ENCODE assay signal across 8 cellular contexts in genomic region chr9:4901401-4902134, GRCh38.
DNase-seq lines count a peak whose midpoint lies in the region; ATAC-seq and TF ChIP-seq lines count a peak whose summit lies in the region.
"Not testable (repeated sequence)": the region's sequence is repeated elsewhere in the genome, so short reads cannot be mapped to it uniquely, and the experiment has no call there.

No MANE protein-coding gene starts in this region.

- H3K4me3 Mint-ChIP-seq in T-cell, result peak overlapping the region in 2 of 3 donors; percentile 19 to 35
- peak overlapping the region; percentile 48 for H3K4me3 Mint-ChIP-seq in natural killer cell treated with Interleukin-12 subunit alpha and Interleukin-12 subunit beta and Interleukin-15 and Interleukin-18, amount 100 ng/mL, for 72 hours

- POLR2A ChIA-PET in IMR-90 (lab: Charles Lee; ENCODE audit: unreplicated experiment), result interaction anchor here (0.6 to 1.2 kb wide), 4 partner anchors 9 to 86 kb away, joined by 4 to 9 read pairs (median 4); no protein-coding TSS in a partner anchor
- POLR2A ChIA-PET in T-cell (lab: Charles Lee), result not testable (repeated sequence)

- H2AFZ ChIP-seq in IMR-90 (replicated peaks; ENCODE audit: low read length, poor library complexity), result peak overlapping the region; percentile 0

- not testable (repeated sequence) for H3K4me3 ChIP-seq in IMR-90 (ENCODE audit: insufficient read depth, low read depth, low read length); epithelial cell of esophagus (ENCODE audit: low read length)

- H3K27me3 ChIP-seq in IMR-90 (ENCODE audit: control insufficient read depth, insufficient read depth, low read length), result not testable (repeated sequence)

- not testable (repeated sequence) for TF ChIP-seq CTCF in IMR-90 (conservative IDR thresholded peaks at IDR 0.05; ENCODE audit: low read depth, low read length); epithelial cell of esophagus (IDR thresholded peaks at IDR 0.05; ENCODE audit: insufficient read depth, low read depth, low read length, missing control alignments)

- H3K4me1 ChIP-seq in IMR-90 (ENCODE audit: control insufficient read depth, insufficient read depth, low read length), result not testable (repeated sequence)

- H3K36me3 Mint-ChIP-seq in T-cell, result peaks cover 22% of the 10 kb centered on the region
- H3K36me3 Mint-ChIP-seq in natural killer cell treated with Interleukin-12 subunit alpha and Interleukin-12 subunit beta and Interleukin-15 and Interleukin-18, amount 100 ng/mL, for 72 hours, result peaks cover 38% of the 10 kb centered on the region

- not testable (repeated sequence) for H2BK20ac ChIP-seq in IMR-90 (ENCODE audit: low read depth, low read length)

- H3K14ac ChIP-seq in IMR-90 (replicated peaks; ENCODE audit: low read depth, low read length), result not testable (repeated sequence)

- not testable (repeated sequence) for H3K9ac ChIP-seq in IMR-90 (ENCODE audit: low read depth, low read length)

- 0 out of 2 replicates have a peak overlapping the region, but pooled peaks have one; percentile 42 for H3K18ac ChIP-seq in IMR-90 (ENCODE audit: low read depth, low read length)

- DNase-seq in DMS153 treated with DMSO at 0.1 percent for 48 hours (lab: John Stamatoyannopoulos, UW; ENCODE audit: unreplicated experiment), result peak; percentile 7
- DNase-seq in IMR-90, result peak; percentile 28
- peak in 24 of 34 experiments; percentile 0 to 49 (median 12) for DNase-seq in T-cell
- peak; percentile 17 for DNase-seq in activated effector memory CD4-positive, alpha-beta T cell treated with Interleukin-2 at 50 U/mL for 16 hours
- DNase-seq in epithelial cell of esophagus (ENCODE audit: low read depth), result peak; percentile 89
- peak; percentile 71 for DNase-seq in islet precursor cell
- peak; percentile 62 for DNase-seq in natural killer cell treated with Interleukin-12 subunit alpha and Interleukin-12 subunit beta and Interleukin-15 and Interleukin-18, amount 100 ng/mL, for 72 hours (ENCODE audit: low spot score)
- peak; percentile 20 for DNase-seq in stimulated activated naive CD8-positive, alpha-beta T cell treated with anti-CD3 and anti-CD28 coated beads, Interleukin-15, Interleukin-2, amounts not matched to agents 100 U/mL and 50 U/mL, for 24 hours

- not testable (repeated sequence) for BruUV-seq in IMR-90 (replicated peaks; lab: Mats Ljungman, UMichigan)

- TF ChIP-seq POLR2A in IMR-90 (IDR thresholded peaks at IDR 0.05; ENCODE audit: low read depth, low read length), result not testable (repeated sequence)

- H3K23ac ChIP-seq in IMR-90 (ENCODE audit: low read depth, low read length), result 0 out of 2 replicates have a peak overlapping the region, but pooled peaks have one; percentile 32

- H3K4me2 ChIP-seq in IMR-90 (ENCODE audit: low read depth, low read length), result peak overlapping the region; percentile 56

- H3K9me3 ChIP-seq in IMR-90 (ENCODE audit: control insufficient read depth, insufficient read depth, low read length), result not testable (repeated sequence)

- TF ChIP-seq RAD21 in IMR-90 (IDR thresholded peaks at IDR 0.05; ENCODE audit: low read length), result not testable (repeated sequence)

- not testable (repeated sequence) for H3K27ac ChIP-seq in IMR-90 (ENCODE audit: insufficient read depth, low read length)

- CTCF ChIA-PET in IMR-90 (lab: Yijun Ruan, JAX), result interaction anchor here (0.6 kb wide), 1 partner anchor 68 kb away, joined by 5 read pairs; no protein-coding TSS in a partner anchor
- CTCF ChIA-PET in T-cell (lab: Charles Lee), result interaction anchor here in 1 of 2 donors (0.6 kb wide), 1 partner anchor 30 kb away, joined by 3 read pairs; no protein-coding TSS in a partner anchor

- H3K9me1 ChIP-seq in IMR-90 (ENCODE audit: insufficient read depth, low read length), result not testable (repeated sequence)

- peak overlapping the region; percentile 20 for H3K4ac ChIP-seq in IMR-90 (ENCODE audit: low read depth, low read length)

- intact Hi-C loops in IMR-90 (cut with micrococcal nuclease), result loop anchor here (5.0 kb wide), 1 partner anchor 81 kb away; no protein-coding TSS in a partner anchor

- H3K56ac ChIP-seq in IMR-90 (ENCODE audit: extremely low read depth, insufficient read depth, low read length), result not testable (repeated sequence)

- peak overlapping the region; percentile 64 to 80 for H3K27ac Mint-ChIP-seq in T-cell
- peak overlapping the region; percentile 50 to 73 for H3K27ac Mint-ChIP-seq in natural killer cell treated with Interleukin-12 subunit alpha and Interleukin-12 subunit beta and Interleukin-15 and Interleukin-18, amount 100 ng/mL, for 72 hours

- ATAC-seq in IMR-90 (ENCODE audit: low read depth) (peak; percentile 74), T-cell (replicated peaks in 1 of 4) (peak; percentile 43 to 90 (median 63))
- ATAC-seq in natural killer cell treated with Interleukin-12 subunit alpha and Interleukin-12 subunit beta and Interleukin-15 and Interleukin-18, amount 100 ng/mL, for 72 hours, result peak; percentile 43 to 70
- ATAC-seq in stimulated activated naive CD8-positive, alpha-beta T cell treated with anti-CD3 and anti-CD28 coated beads, Interleukin-15, Interleukin-2, amounts not matched to agents 100 U/mL and 50 U/mL, for 24 hours, result not testable (repeated sequence)

- peak overlapping the region; percentile 63 to 92 for H4K8ac ChIP-seq in IMR-90 (ENCODE audit: low read depth in 2 of 2, low read length in 2 of 2)

- 53% methylated on average over 3 of the region's 11 CpGs; no CpG with 5 or more reads in 1 of the 2 experiments for WGBS in IMR-90 (ENCODE audit: extremely low coverage in 2 of 2, insufficient read length in 1 of 2), 2 experiments

- H3K36me3 ChIP-seq in IMR-90 (ENCODE audit: control insufficient read depth, insufficient read depth, low read length), result not testable (repeated sequence)

- not testable (repeated sequence) for H3K27me3 Mint-ChIP-seq in T-cell; natural killer cell treated with Interleukin-12 subunit alpha and Interleukin-12 subunit beta and Interleukin-15 and Interleukin-18, amount 100 ng/mL, for 72 hours

- H2AK5ac ChIP-seq in IMR-90 (ENCODE audit: low read depth, low read length), result not testable (repeated sequence)

- dilution Hi-C loops in IMR-90 (cut with HindIII; ENCODE audit: low sequenced_read_pairs, unreplicated experiment), result not testable (repeated sequence)

- H2BK5ac ChIP-seq in IMR-90 (ENCODE audit: low read depth, low read length, poor library complexity, severe bottlenecking), result not testable (repeated sequence)

- not testable (repeated sequence) for H2AK9ac ChIP-seq in IMR-90 (replicated peaks; ENCODE audit: low read depth, low read length, poor library complexity)

- peaks cover 5 to 11% (median 8%) of the 10 kb centered on the region in 3 donors for H3K4me1 Mint-ChIP-seq in T-cell
- H3K4me1 Mint-ChIP-seq in natural killer cell treated with Interleukin-12 subunit alpha and Interleukin-12 subunit beta and Interleukin-15 and Interleukin-18, amount 100 ng/mL, for 72 hours (ENCODE audit: low read depth in 2 of 2), result not testable (repeated sequence)

- H2BK120ac ChIP-seq in IMR-90 (ENCODE audit: low read depth, low read length), result peak overlapping the region; percentile 56; the same call in 1 of the 2 replicates

- H4K5ac ChIP-seq in IMR-90 (ENCODE audit: low read depth, low read length), result not testable (repeated sequence)

- H4K20me1 ChIP-seq in IMR-90 (ENCODE audit: insufficient read depth, low read length), result not testable (repeated sequence)

- in situ Hi-C loops in IMR-90 (cut with MboI; ENCODE audit: low sequenced_read_pairs), result not testable (repeated sequence)

- H4K91ac ChIP-seq in IMR-90 (ENCODE audit: insufficient read depth, low read depth, low read length), result not testable (repeated sequence)

- H3K9me3 Mint-ChIP-seq in T-cell, result peaks cover 20 to 28% (median 25%) of the 10 kb centered on the region in 3 donors
- peaks cover 15% of the 10 kb centered on the region for H3K9me3 Mint-ChIP-seq in natural killer cell treated with Interleukin-12 subunit alpha and Interleukin-12 subunit beta and Interleukin-15 and Interleukin-18, amount 100 ng/mL, for 72 hours

- H2BK15ac ChIP-seq in IMR-90 (ENCODE audit: low read depth, low read length), result peak overlapping the region; percentile 70; the same call in 1 of the 3 replicates

- not testable (repeated sequence) for H3K79me1 ChIP-seq in IMR-90 (ENCODE audit: low read depth in 1 of 2, low read length in 2 of 2)

Comparison
In these comparisons a context has a peak if more than half of its experiments do, and no peak if none do; other contexts are left out.
1. DNase-seq: peak in every context shown above with its lines; median percentile 89 in epithelial cell of esophagus; 71 in islet precursor cell; 62 in natural killer cell treated with Interleukin-12 subunit alpha and Interleukin-12 subunit beta and Interleukin-15 and Interleukin-18, amount 100 ng/mL, for 72 hours; 28 in IMR-90; 20 in stimulated activated naive CD8-positive, alpha-beta T cell treated with anti-CD3 and anti-CD28 coated beads, Interleukin-15, Interleukin-2, amounts not matched to agents 100 U/mL and 50 U/mL, for 24 hours; 17 in activated effector memory CD4-positive, alpha-beta T cell treated with Interleukin-2 at 50 U/mL for 16 hours; 12 in T-cell; 7 in DMS153 treated with DMSO at 0.1 percent for 48 hours.